In the genomic region with DNA sequence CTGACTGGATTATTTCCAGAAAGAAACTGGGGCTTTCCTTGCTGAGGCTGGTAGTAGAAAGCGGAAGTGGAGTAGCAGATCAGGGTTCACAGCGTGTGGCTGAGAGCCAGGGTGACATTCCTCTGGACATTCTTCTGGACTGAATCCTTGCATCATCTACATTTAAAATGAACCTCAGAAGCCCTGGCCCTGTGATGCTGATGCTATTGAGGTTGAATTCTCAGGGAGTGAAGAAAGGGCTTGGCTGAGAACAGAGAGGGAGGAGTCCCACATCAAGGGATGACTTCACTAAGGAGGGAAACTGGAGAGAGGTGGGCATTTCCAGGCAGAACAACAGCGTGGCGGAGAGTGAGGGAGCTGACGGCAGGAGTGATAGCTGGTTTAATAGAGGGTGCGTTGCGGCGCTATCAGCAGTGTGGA, we compare ENCODE assay signal across 8 cellular contexts.
DNase-seq lines count a peak whose midpoint lies in the region; ATAC-seq and TF ChIP-seq lines count a peak whose summit lies in the region.

No MANE protein-coding gene starts in this region.

- peak overlapping the region; percentile 48 for H3K27ac ChIP-seq in endodermal cell (ENCODE audit: low read depth, low read length)

- DNase-seq in NCI-H2227 treated with DMSO at 0.1 percent for 48 hours (lab: John Stamatoyannopoulos, UW): peak; percentile 5
- DNase-seq in endodermal cell: peak; percentile 72
- DNase-seq in myocyte (ENCODE audit: low read depth): peak; percentile 92
- no peak for DNase-seq in natural killer cell treated with Interleukin-12 subunit alpha and Interleukin-12 subunit beta and Interleukin-15 and Interleukin-18, amount 100 ng/mL, for 72 hours (ENCODE audit: low spot score)
- DNase-seq in NCI-H1694 (lab: John Stamatoyannopoulos, UW): no peak
- DNase-seq in COLO668 (lab: John Stamatoyannopoulos, UW; ENCODE audit: unreplicated experiment): no peak
- DNase-seq in NCI-H1092 (lab: John Stamatoyannopoulos, UW): no peak

- no peak overlapping the region for H3K27ac Mint-ChIP-seq in endodermal cell
- peak overlapping the region in 1 of 2 donors; percentile 24 for H3K27ac Mint-ChIP-seq in natural killer cell treated with Interleukin-12 subunit alpha and Interleukin-12 subunit beta and Interleukin-15 and Interleukin-18, amount 100 ng/mL, for 72 hours

- no peaks in the 10 kb centered on the region for H3K27me3 ChIP-seq in endodermal cell (ENCODE audit: control insufficient read depth, insufficient read depth, low read length, poor library complexity, severe bottlenecking)

- no peaks in the 10 kb centered on the region for H3K9me3 ChIP-seq in endodermal cell (ENCODE audit: control insufficient read depth, low read length)

- 80 to 82% methylated on average over 1 to 8 of the region's 8 CpGs for WGBS in endodermal cell (ENCODE audit: insufficient coverage in 1 of 2, insufficient read length in 1 of 2), 2 experiments

- no peak overlapping the region for H3K4me3 Mint-ChIP-seq in endodermal cell
- H3K4me3 Mint-ChIP-seq in natural killer cell treated with Interleukin-12 subunit alpha and Interleukin-12 subunit beta and Interleukin-15 and Interleukin-18, amount 100 ng/mL, for 72 hours: no peak overlapping the region

- no peak overlapping the region for H3K9ac ChIP-seq in endodermal cell (ENCODE audit: extremely low read depth, low read length, poor library complexity, severe bottlenecking)

- peak; percentile 27 for ATAC-seq in GM21529 (IDR thresholded peaks at IDR 0.05; ENCODE audit: unreplicated experiment)
- no peak for ATAC-seq in natural killer cell treated with Interleukin-12 subunit alpha and Interleukin-12 subunit beta and Interleukin-15 and Interleukin-18, amount 100 ng/mL, for 72 hours

- no peaks in the 10 kb centered on the region for H3K27me3 Mint-ChIP-seq in endodermal cell (ENCODE audit: insufficient read depth)
- peaks cover 6 to 14% of the 10 kb centered on the region in 2 donors for H3K27me3 Mint-ChIP-seq in natural killer cell treated with Interleukin-12 subunit alpha and Interleukin-12 subunit beta and Interleukin-15 and Interleukin-18, amount 100 ng/mL, for 72 hours

- no peaks in the 10 kb centered on the region for H3K36me3 Mint-ChIP-seq in endodermal cell (ENCODE audit: low read depth)
- H3K36me3 Mint-ChIP-seq in natural killer cell treated with Interleukin-12 subunit alpha and Interleukin-12 subunit beta and Interleukin-15 and Interleukin-18, amount 100 ng/mL, for 72 hours: no peaks in the 10 kb centered on the region

- no peak for TF ChIP-seq CTCF in endodermal cell (conservative IDR thresholded peaks at IDR 0.05)

- no peaks in the 10 kb centered on the region for H3K4me1 ChIP-seq in endodermal cell (ENCODE audit: control insufficient read depth, insufficient read depth, low read length)

- no peaks in the 10 kb centered on the region for H3K4me1 Mint-ChIP-seq in endodermal cell
- peaks cover 0 to 7% of the 10 kb centered on the region in 2 donors for H3K4me1 Mint-ChIP-seq in natural killer cell treated with Interleukin-12 subunit alpha and Interleukin-12 subunit beta and Interleukin-15 and Interleukin-18, amount 100 ng/mL, for 72 hours (ENCODE audit: low read depth in 2 of 2)

- no peaks in the 10 kb centered on the region for H3K36me3 ChIP-seq in endodermal cell (ENCODE audit: control insufficient read depth, insufficient read depth, low read length)

- peaks cover 4% of the 10 kb centered on the region for H3K9me3 Mint-ChIP-seq in endodermal cell
- H3K9me3 Mint-ChIP-seq in natural killer cell treated with Interleukin-12 subunit alpha and Interleukin-12 subunit beta and Interleukin-15 and Interleukin-18, amount 100 ng/mL, for 72 hours: no peaks in the 10 kb centered on the region

- H3K4me3 ChIP-seq in endodermal cell (ENCODE audit: low read length): no peak overlapping the region

Comparison
In these comparisons a context has a peak if more than half of its experiments do, and no peak if none do; other contexts are left out.
1. DNase-seq: peak in NCI-H2227 treated with DMSO at 0.1 percent for 48 hours (single experiment), endodermal cell (single experiment) and myocyte (single experiment); none in natural killer cell treated with Interleukin-12 subunit alpha and Interleukin-12 subunit beta and Interleukin-15 and Interleukin-18, amount 100 ng/mL, for 72 hours (single experiment), NCI-H1694 (single experiment), COLO668 (single experiment) and NCI-H1092 (single experiment).